In the genomic region with DNA sequence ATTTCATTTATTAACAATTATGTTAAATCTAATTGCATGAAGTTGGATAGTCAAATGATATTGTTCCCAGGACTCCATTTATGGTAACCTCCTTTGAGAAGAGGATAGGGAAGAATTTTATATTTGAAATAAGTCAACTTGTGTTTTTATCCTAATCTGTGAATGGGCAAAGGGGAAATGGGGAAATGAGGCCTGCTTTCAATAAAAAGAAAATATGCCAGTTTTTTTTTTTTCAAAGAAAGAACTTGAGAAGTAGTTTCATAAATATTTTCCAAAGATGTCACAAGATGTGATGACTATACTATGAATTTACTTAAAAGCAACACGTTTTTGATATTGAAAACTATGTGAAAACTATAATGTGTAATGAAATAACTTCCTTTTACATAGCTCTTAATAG, we compare ENCODE assay signal across 18 cellular contexts.
A peak's percentile ranks its signal among the peaks of the same experiment; 100 is the strongest.
DNase-seq lines count a peak whose midpoint lies in the region; ATAC-seq, FAIRE-seq and TF ChIP-seq lines count a peak whose summit lies in the region.
"Had no signal": no experiment of that assay in that cellular context is flagged by ENCODE, and none has a peak within 500 bp of the region (broad histone marks: within the 10 kb centered on the region; RNA-seq: fewer than 3 reads in every experiment).

No MANE protein-coding gene starts in this region.

- no peak for TF ChIP-seq CTCF in heart left ventricle (IDR thresholded peaks at IDR 0.05)
- TF ChIP-seq CTCF in coronary artery (IDR thresholded peaks at IDR 0.05) = no peak
- TF ChIP-seq CTCF in pancreas (IDR thresholded peaks at IDR 0.05) = no peak
- no peak for TF ChIP-seq CTCF in colonic mucosa (IDR thresholded peaks at IDR 0.05)

- H3K4me3 ChIP-seq in heart left ventricle = no peak overlapping the region
- H3K4me3 ChIP-seq in coronary artery = no peak overlapping the region
- no peak overlapping the region for H3K4me3 ChIP-seq in pancreas
- no peak overlapping the region for H3K4me3 ChIP-seq in colonic mucosa
- H3K4me3 ChIP-seq: BLaER1 had no signal

- no peak overlapping the region for H3K9ac ChIP-seq in colonic mucosa (ENCODE audit: low read depth in 2 of 2, low read length in 2 of 2)
- H3K9ac ChIP-seq: BLaER1 had no signal

- 62 to 75% (median 72%) methylated on average over 1 of the region's 1 CpG for WGBS in heart left ventricle, 4 donors
- WGBS in pancreas, 2 donors = 60 to 73% methylated on average over 1 of the region's 1 CpG

- H3K36me3 ChIP-seq in heart left ventricle (no peaks in the 10 kb centered on the region), pancreas (no peaks in the 10 kb centered on the region), colonic mucosa (no peaks in the 10 kb centered on the region)
- H3K36me3 ChIP-seq: BLaER1 had no signal

- peaks cover 0 to 24% (median 8%) of the 10 kb centered on the region in 12 donors for H3K4me1 ChIP-seq in heart left ventricle
- no peaks in the 10 kb centered on the region for H3K4me1 ChIP-seq in pancreas
- no peaks in the 10 kb centered on the region for H3K4me1 ChIP-seq in colonic mucosa
- H3K4me1 ChIP-seq: BLaER1, Caco-2 had no signal

- no peaks in the 10 kb centered on the region for H3K27me3 ChIP-seq in heart left ventricle
- no peaks in the 10 kb centered on the region for H3K27me3 ChIP-seq in pancreas
- H3K27me3 ChIP-seq in colonic mucosa = no peaks in the 10 kb centered on the region
- H3K27me3 ChIP-seq: BLaER1 had no signal

- H3K27ac ChIP-seq in heart left ventricle = peak overlapping the region in 9 of 12 donors; percentile 1 to 75 (median 22)
- peak overlapping the region; percentile 7 to 73 for H3K27ac ChIP-seq in coronary artery
- no peak overlapping the region for H3K27ac ChIP-seq in pancreas
- H3K27ac ChIP-seq in colonic mucosa = no peak overlapping the region
- H3K27ac ChIP-seq: 22Rv1, BLaER1 had no signal

- H3K9me3 ChIP-seq in heart left ventricle = no peaks in the 10 kb centered on the region
- H3K9me3 ChIP-seq in pancreas = no peaks in the 10 kb centered on the region
- no peaks in the 10 kb centered on the region for H3K9me3 ChIP-seq in colonic mucosa
- H3K9me3 ChIP-seq: BLaER1, Caco-2 had no signal

- no peak for DNase-seq in heart left ventricle
- no peak for DNase-seq in Right ventricle myocardium inferior (ENCODE audit: missing footprints)
- no peak for DNase-seq in coronary artery (ENCODE audit: low spot score)
- peak; percentile 31 for DNase-seq in fibroblast of peridontal ligament (ENCODE audit: extremely low read depth)
- DNase-seq in pancreas = no peak
- DNase-seq in colonic mucosa = no peak
- DNase-seq in NCI-H187 treated with DMSO at 0.1 percent for 48 hours (lab: John Stamatoyannopoulos, UW) = no peak
- DNase-seq in mesenteric fat pad (ENCODE audit: low spot score) = no peak
- DNase-seq: AML-193; Caco-2; CD8-positive, alpha-beta memory T cell; DMS53; GF-D8; HCEC 1CT; HFFc6 had no signal

- ATAC-seq in heart left ventricle = no peak
- no peak for ATAC-seq in Right ventricle myocardium inferior
- no peak for ATAC-seq in pancreas

- FAIRE-seq in pancreas (lab: Jason Lieb, UNC) = peak; percentile 17
- FAIRE-seq: HTR-8/SVneo had no signal

- no peak for TF ChIP-seq POLR2A in heart left ventricle (IDR thresholded peaks at IDR 0.05)

- intact Hi-C loops in heart left ventricle (cut with DNase I) (loop anchor here in 1 of 10 donors (10.0 kb wide), 1 partner anchor 95 kb away; no protein-coding TSS in a partner anchor), Right ventricle myocardium inferior (cut with DNase I) (no loop called here), pancreas (cut with DNase I) (no loop called here), colonic mucosa (cut with DNase I) (no loop called here)

Comparison
In these comparisons a context has a peak if more than half of its experiments do, and no peak if none do; other contexts are left out.
1. H3K27ac ChIP-seq: peak in heart left ventricle (9 of 12) and coronary artery (2 of 2); none in pancreas (0 of 4) and colonic mucosa (single experiment).